In the genomic region with DNA sequence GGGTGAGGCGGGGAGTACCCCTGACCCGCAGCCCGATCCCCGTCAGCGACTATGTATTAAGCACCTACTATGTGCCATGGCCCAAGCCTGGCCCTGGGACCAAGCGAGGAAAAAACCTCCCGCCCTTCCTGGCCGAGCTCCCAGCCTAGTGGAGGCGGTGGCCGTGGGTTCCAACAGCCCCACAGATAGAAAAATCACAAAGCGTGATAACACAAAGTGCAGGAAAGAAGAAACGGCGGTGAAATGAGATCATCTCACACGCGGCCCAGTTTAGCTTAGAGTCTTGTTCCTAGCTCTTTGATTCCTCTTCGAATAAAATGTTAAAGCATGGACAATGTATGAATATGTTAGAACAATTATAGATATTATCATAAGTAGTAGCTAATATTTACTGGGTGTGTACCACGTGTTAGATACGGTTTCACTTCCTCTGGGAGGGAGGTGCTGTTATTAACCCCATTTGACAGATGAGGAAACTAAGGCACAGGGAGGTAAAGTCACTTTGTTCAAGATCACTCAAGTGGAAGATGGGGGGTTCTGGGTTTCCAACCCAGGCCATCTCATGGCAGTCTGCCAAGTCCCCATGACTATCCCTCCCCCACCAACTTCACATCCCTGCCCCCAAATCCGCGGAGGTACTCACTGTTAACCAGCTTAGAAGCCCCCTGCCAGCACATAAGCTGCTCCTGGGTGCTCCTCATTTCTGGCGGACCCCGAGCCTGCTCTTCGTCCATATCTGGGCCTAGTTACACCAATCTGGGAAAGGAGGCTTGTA, we compare ENCODE assay signal across 1 cellular context.
TF ChIP-seq lines count a peak whose summit lies in the region.

No MANE protein-coding gene starts in this region.

TF ChIP-seq in GM23338, 12 proteins besides CTCF, POLR2A, EP300 and RAD21 (continued from another document):
- TF ChIP-seq, protein P1, sequence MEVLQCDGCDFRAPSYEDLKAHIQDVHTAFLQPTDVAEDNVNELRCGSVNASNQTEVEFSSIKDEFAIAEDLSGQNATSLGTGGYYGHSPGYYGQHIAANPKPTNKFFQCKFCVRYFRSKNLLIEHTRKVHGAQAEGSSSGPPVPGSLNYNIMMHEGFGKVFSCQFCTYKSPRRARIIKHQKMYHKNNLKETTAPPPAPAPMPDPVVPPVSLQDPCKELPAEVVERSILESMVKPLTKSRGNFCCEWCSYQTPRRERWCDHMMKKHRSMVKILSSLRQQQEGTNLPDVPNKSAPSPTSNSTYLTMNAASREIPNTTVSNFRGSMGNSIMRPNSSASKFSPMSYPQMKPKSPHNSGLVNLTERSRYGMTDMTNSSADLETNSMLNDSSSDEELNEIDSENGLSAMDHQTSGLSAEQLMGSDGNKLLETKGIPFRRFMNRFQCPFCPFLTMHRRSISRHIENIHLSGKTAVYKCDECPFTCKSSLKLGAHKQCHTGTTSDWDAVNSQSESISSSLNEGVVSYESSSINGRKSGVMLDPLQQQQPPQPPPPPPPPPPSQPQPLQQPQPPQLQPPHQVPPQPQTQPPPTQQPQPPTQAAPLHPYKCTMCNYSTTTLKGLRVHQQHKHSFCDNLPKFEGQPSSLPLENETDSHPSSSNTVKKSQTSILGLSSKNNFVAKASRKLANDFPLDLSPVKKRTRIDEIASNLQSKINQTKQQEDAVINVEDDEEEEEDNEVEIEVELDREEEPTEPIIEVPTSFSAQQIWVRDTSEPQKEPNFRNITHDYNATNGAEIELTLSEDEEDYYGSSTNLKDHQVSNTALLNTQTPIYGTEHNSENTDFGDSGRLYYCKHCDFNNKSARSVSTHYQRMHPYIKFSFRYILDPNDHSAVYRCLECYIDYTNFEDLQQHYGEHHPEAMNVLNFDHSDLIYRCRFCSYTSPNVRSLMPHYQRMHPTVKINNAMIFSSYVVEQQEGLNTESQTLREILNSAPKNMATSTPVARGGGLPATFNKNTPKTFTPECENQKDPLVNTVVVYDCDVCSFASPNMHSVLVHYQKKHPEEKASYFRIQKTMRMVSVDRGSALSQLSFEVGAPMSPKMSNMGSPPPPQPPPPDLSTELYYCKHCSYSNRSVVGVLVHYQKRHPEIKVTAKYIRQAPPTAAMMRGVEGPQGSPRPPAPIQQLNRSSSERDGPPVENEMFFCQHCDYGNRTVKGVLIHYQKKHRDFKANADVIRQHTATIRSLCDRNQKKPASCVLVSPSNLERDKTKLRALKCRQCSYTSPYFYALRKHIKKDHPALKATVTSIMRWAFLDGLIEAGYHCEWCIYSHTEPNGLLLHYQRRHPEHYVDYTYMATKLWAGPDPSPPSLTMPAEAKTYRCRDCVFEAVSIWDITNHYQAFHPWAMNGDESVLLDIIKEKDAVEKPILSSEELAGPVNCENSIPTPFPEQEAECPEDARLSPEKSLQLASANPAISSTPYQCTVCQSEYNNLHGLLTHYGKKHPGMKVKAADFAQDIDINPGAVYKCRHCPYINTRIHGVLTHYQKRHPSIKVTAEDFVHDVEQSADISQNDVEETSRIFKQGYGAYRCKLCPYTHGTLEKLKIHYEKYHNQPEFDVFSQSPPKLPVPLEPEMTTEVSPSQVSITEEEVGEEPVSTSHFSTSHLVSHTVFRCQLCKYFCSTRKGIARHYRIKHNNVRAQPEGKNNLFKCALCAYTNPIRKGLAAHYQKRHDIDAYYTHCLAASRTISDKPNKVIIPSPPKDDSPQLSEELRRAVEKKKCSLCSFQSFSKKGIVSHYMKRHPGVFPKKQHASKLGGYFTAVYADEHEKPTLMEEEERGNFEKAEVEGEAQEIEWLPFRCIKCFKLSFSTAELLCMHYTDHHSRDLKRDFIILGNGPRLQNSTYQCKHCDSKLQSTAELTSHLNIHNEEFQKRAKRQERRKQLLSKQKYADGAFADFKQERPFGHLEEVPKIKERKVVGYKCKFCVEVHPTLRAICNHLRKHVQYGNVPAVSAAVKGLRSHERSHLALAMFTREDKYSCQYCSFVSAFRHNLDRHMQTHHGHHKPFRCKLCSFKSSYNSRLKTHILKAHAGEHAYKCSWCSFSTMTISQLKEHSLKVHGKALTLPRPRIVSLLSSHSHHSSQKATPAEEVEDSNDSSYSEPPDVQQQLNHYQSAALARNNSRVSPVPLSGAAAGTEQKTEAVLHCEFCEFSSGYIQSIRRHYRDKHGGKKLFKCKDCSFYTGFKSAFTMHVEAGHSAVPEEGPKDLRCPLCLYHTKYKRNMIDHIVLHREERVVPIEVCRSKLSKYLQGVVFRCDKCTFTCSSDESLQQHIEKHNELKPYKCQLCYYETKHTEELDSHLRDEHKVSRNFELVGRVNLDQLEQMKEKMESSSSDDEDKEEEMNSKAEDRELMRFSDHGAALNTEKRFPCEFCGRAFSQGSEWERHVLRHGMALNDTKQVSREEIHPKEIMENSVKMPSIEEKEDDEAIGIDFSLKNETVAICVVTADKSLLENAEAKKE (CRISPR knock-in tag; IDR thresholded peaks at IDR 0.05) = no peak
- TF ChIP-seq ZNF114 (CRISPR knock-in tag; IDR thresholded peaks at IDR 0.05) = no peak
- TF ChIP-seq JUNB (IDR thresholded peaks at IDR 0.05; ENCODE audit: unreplicated experiment) = no peak
- no peak for TF ChIP-seq STAT1 (IDR thresholded peaks at IDR 0.05; ENCODE audit: unreplicated experiment)
- TF ChIP-seq ZNF331 (CRISPR knock-in tag; IDR thresholded peaks at IDR 0.05; ENCODE audit: low read depth) = no peak
- no peak for TF ChIP-seq CREB1 (CRISPR knock-in tag; IDR thresholded peaks at IDR 0.05; ENCODE audit: low read depth)
- no peak for TF ChIP-seq POLR2AphosphoS5 (IDR thresholded peaks at IDR 0.05; ENCODE audit: low read depth)
- TF ChIP-seq, protein P2, sequence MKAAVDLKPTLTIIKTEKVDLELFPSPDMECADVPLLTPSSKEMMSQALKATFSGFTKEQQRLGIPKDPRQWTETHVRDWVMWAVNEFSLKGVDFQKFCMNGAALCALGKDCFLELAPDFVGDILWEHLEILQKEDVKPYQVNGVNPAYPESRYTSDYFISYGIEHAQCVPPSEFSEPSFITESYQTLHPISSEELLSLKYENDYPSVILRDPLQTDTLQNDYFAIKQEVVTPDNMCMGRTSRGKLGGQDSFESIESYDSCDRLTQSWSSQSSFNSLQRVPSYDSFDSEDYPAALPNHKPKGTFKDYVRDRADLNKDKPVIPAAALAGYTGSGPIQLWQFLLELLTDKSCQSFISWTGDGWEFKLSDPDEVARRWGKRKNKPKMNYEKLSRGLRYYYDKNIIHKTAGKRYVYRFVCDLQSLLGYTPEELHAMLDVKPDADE (IDR thresholded peaks at IDR 0.05) = no peak
- TF ChIP-seq NANOG (IDR thresholded peaks at IDR 0.05; ENCODE audit: borderline replicate concordance) = no peak
- TF ChIP-seq, protein P3, sequence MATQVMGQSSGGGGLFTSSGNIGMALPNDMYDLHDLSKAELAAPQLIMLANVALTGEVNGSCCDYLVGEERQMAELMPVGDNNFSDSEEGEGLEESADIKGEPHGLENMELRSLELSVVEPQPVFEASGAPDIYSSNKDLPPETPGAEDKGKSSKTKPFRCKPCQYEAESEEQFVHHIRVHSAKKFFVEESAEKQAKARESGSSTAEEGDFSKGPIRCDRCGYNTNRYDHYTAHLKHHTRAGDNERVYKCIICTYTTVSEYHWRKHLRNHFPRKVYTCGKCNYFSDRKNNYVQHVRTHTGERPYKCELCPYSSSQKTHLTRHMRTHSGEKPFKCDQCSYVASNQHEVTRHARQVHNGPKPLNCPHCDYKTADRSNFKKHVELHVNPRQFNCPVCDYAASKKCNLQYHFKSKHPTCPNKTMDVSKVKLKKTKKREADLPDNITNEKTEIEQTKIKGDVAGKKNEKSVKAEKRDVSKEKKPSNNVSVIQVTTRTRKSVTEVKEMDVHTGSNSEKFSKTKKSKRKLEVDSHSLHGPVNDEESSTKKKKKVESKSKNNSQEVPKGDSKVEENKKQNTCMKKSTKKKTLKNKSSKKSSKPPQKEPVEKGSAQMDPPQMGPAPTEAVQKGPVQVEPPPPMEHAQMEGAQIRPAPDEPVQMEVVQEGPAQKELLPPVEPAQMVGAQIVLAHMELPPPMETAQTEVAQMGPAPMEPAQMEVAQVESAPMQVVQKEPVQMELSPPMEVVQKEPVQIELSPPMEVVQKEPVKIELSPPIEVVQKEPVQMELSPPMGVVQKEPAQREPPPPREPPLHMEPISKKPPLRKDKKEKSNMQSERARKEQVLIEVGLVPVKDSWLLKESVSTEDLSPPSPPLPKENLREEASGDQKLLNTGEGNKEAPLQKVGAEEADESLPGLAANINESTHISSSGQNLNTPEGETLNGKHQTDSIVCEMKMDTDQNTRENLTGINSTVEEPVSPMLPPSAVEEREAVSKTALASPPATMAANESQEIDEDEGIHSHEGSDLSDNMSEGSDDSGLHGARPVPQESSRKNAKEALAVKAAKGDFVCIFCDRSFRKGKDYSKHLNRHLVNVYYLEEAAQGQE (IDR thresholded peaks at IDR 0.05; ENCODE audit: unreplicated experiment) = no peak
